ENCODE assay signal across 1 cellular context in genomic region chr1:145845514-145846161, GRCh38.
A peak's percentile ranks its signal among the peaks of the same experiment; 100 is the strongest.
TF ChIP-seq lines count a peak whose summit lies in the region.

Gene NUDT17 (plus strand): TSS chr1:145845630. CDS start chr1:145845641, 11 bp downstream.

TF ChIP-seq in HepG2, 621 proteins besides CTCF, POLR2A, EP300 and RAD21 (continued from another document):
- peak; percentile 97 to 98 for TF ChIP-seq HMGXB4 (CRISPR knock-in tag; IDR thresholded peaks at IDR 0.05; ENCODE audit: borderline replicate concordance in 1 of 2, low read depth in 1 of 2)
- no peak for TF ChIP-seq IRF1 (CRISPR knock-in tag; IDR thresholded peaks at IDR 0.05; ENCODE audit: low read depth)
- TF ChIP-seq CHD4 (IDR thresholded peaks at IDR 0.05; ENCODE audit: borderline replicate concordance, low read length): no peak
- TF ChIP-seq NPAS2 (CRISPR knock-in tag; IDR thresholded peaks at IDR 0.05; ENCODE audit: borderline replicate concordance): no peak
- TF ChIP-seq MXD1 (CRISPR knock-in tag; IDR thresholded peaks at IDR 0.05): peak; percentile 77
- peak; percentile 83 for TF ChIP-seq YY1 (IDR thresholded peaks at IDR 0.05; ENCODE audit: insufficient read depth, insufficient replicate concordance, low read depth, low read length)
- no peak for TF ChIP-seq TCF7 (IDR thresholded peaks at IDR 0.05; ENCODE audit: low read depth)
- TF ChIP-seq ZNF280D (CRISPR knock-in tag; IDR thresholded peaks at IDR 0.05): no peak
- TF ChIP-seq PBX2 (CRISPR knock-in tag; IDR thresholded peaks at IDR 0.05): no peak
- TF ChIP-seq ZNF136 (CRISPR knock-in tag; IDR thresholded peaks at IDR 0.05; ENCODE audit: low read depth): no peak
- TF ChIP-seq NR0B2 (CRISPR knock-in tag; IDR thresholded peaks at IDR 0.05): no peak; the same call in 1 of the 2 replicates
- TF ChIP-seq HOXD1 (CRISPR knock-in tag; IDR thresholded peaks at IDR 0.05): no peak
- no peak for TF ChIP-seq ZNF432 (CRISPR knock-in tag; IDR thresholded peaks at IDR 0.05; ENCODE audit: borderline replicate concordance)
- TF ChIP-seq ZNF841 (CRISPR knock-in tag; IDR thresholded peaks at IDR 0.05; ENCODE audit: borderline replicate concordance): no peak
- TF ChIP-seq ZKSCAN5 (CRISPR knock-in tag; IDR thresholded peaks at IDR 0.05): no peak
- no peak for TF ChIP-seq ZZZ3 (CRISPR knock-in tag; IDR thresholded peaks at IDR 0.05; ENCODE audit: borderline replicate concordance)
- no peak for TF ChIP-seq BCL3 (CRISPR knock-in tag; IDR thresholded peaks at IDR 0.05)
- no peak for TF ChIP-seq CCAR2 (optimal IDR thresholded peaks at IDR 0.05; ENCODE audit: low read depth, low read length)
- no peak for TF ChIP-seq ZNF776 (CRISPR knock-in tag; IDR thresholded peaks at IDR 0.05)
- peak; percentile 73 for TF ChIP-seq SALL1 (CRISPR knock-in tag; IDR thresholded peaks at IDR 0.05)
- no peak for TF ChIP-seq ZNF383 (CRISPR knock-in tag; IDR thresholded peaks at IDR 0.05; ENCODE audit: borderline replicate concordance)
TF ChIP-seq in HepG2: peak in this region for 163.
